In genomic region chr2:236237468-236238190, GRCh38 we compare ENCODE assay signal across 21 cellular contexts. TPM values are rescaled to one million over a fixed set of nuclear protein-coding genes. Genes with fewer than 3 reads are reported as not detected.
DNase-seq lines count a peak whose midpoint lies in the region; ATAC-seq and TF ChIP-seq lines count a peak whose summit lies in the region.
"Had no signal": no experiment of that assay in that cellular context is flagged by ENCODE, and none has a peak within 500 bp of the region (broad histone marks: within the 10 kb centered on the region; RNA-seq: fewer than 3 reads in every experiment).

No MANE protein-coding gene starts in this region.

- H3K27ac Mint-ChIP-seq in neural progenitor cell = no peak overlapping the region
- H3K27ac Mint-ChIP-seq: B cell had no signal

- peaks cover 12% of the 10 kb centered on the region for H3K9me3 Mint-ChIP-seq in neural progenitor cell

- H3K4me3 ChIP-seq in HUES6 (ENCODE audit: low read depth, low read length) (peak overlapping the region; percentile 46), neural progenitor cell (no peak overlapping the region)
- H3K4me3 ChIP-seq: lung, skin epidermis had no signal

- no peak overlapping the region for H3K9ac ChIP-seq in HUES6 (ENCODE audit: low read length)
- H3K9ac ChIP-seq in neural progenitor cell = no peak overlapping the region

- H3K27me3 ChIP-seq in HUES6 (ENCODE audit: control insufficient read depth, insufficient read depth, low read length) = peaks cover 64% of the 10 kb centered on the region
- peaks cover 66% of the 10 kb centered on the region for H3K27me3 ChIP-seq in neural progenitor cell

- peaks cover 20% of the 10 kb centered on the region for H3K4me1 Mint-ChIP-seq in neural progenitor cell

- H3K27me3 Mint-ChIP-seq in neural progenitor cell (ENCODE audit: insufficient read depth, low read depth) = peaks cover 22% of the 10 kb centered on the region

- no peak for TF ChIP-seq CTCF in neural progenitor cell (IDR thresholded peaks at IDR 0.05)
- no peak for TF ChIP-seq CTCF in omental fat pad (IDR thresholded peaks at IDR 0.05)
- TF ChIP-seq CTCF in GM13977 (IDR thresholded peaks at IDR 0.05; ENCODE audit: extremely low read depth, insufficient read depth, missing control alignments) = no peak

- peaks cover 5% of the 10 kb centered on the region; the same call in 1 of the 2 replicates for H3K9me3 ChIP-seq in HUES6 (ENCODE audit: control insufficient read depth, insufficient read depth, low read depth, low read length)
- peaks cover 2% of the 10 kb centered on the region for H3K9me3 ChIP-seq in neural progenitor cell (ENCODE audit: low read depth)

- intact Hi-C loops in left ventricle myocardium superior (cut with micrococcal nuclease) = no loop called here

- peaks cover 5% of the 10 kb centered on the region for H3K36me3 Mint-ChIP-seq in neural progenitor cell

- H3K4me3 Mint-ChIP-seq in neural progenitor cell = peak overlapping the region; percentile 73
- H3K4me3 Mint-ChIP-seq: B cell had no signal

- peak; percentile 8 for ATAC-seq in left ventricle myocardium superior
- no peak for ATAC-seq in omental fat pad (ENCODE audit: low FRiP score)

- H3K27ac ChIP-seq in HUES6 (ENCODE audit: low read depth, low read length) (no peak overlapping the region), neural progenitor cell (no peak overlapping the region)
- H3K27ac ChIP-seq: skin epidermis had no signal

- no peaks in the 10 kb centered on the region for H3K36me3 ChIP-seq in HUES6 (ENCODE audit: control insufficient read depth, insufficient read depth, low read length)
- H3K36me3 ChIP-seq in neural progenitor cell = no peaks in the 10 kb centered on the region

- peaks cover 13% of the 10 kb centered on the region for H3F3A ChIP-seq in neural progenitor cell (ENCODE audit: low read depth)

- no peak overlapping the region for H2AFZ ChIP-seq in neural progenitor cell (replicated peaks)

- in situ Hi-C loops in GM13977 (cut with MboI; ENCODE audit: low pct_unique_long_range_greater_than_20kb, low sequenced_read_pairs, unreplicated experiment) = no loop called here

- no peaks in the 10 kb centered on the region for H3K79me2 ChIP-seq in neural progenitor cell (ENCODE audit: low read depth)

- peak overlapping the region; percentile 64 for H3K4me2 ChIP-seq in neural progenitor cell

- H4K20me1 ChIP-seq in neural progenitor cell (ENCODE audit: low read depth) = no peaks in the 10 kb centered on the region

- H3K4me1 ChIP-seq in HUES6 (ENCODE audit: control insufficient read depth, insufficient read depth, low read length) (peaks cover 30% of the 10 kb centered on the region), neural progenitor cell (peaks cover 9% of the 10 kb centered on the region)

- DNase-seq in AG08396 (ENCODE audit: low spot score) (peak; percentile 43), left ventricle myocardium superior (peak; percentile 49), neural progenitor cell (ENCODE audit: low spot score) (peak; percentile 54), omental fat pad (ENCODE audit: low spot score) (no peak), dedifferentiated amniotic fluid mesenchymal stem cell (ENCODE audit: extremely low spot score) (no peak), GM13977 (ENCODE audit: low spot score) (no peak), Kasumi-1 (lab: John Stamatoyannopoulos, UW) (no peak)
- DNase-seq: activated CD4-positive, alpha-beta T cell treated with anti-CD3 and anti-CD28 coated beads for 1 hour; activated CD8-positive, alpha-beta memory T cell treated with anti-CD3 and anti-CD28 coated beads, Interleukin-2, amount 50 U/mL, for 4 hours; activated naive CD4-positive, alpha-beta T cell treated with Interleukin-2 at 50 U/mL for 16 hours; caudate nucleus; DMS79 treated with DMSO at 0.1 percent for 48 hours; hippocampal formation; NCI-H2029; RPMI8226; T-helper 2 cell had no signal

RNA-seq across cellular contexts. Expression of gene ASB18, which starts 26.6 kb away (rescaled TPM):
- total RNA-seq in left ventricle myocardium superior (3.8 TPM), neural progenitor cell (ENCODE audit: low replicate concordance) (not detected in 2 replicates), omental fat pad (not detected)
- total RNA-seq: B cell, LHCN-M2, lung had no signal

Comparison
In these comparisons a context has a peak if more than half of its experiments do, and no peak if none do; other contexts are left out.
1. DNase-seq: peak in AG08396 (single experiment), left ventricle myocardium superior (single experiment) and neural progenitor cell (single experiment); none in omental fat pad (single experiment), dedifferentiated amniotic fluid mesenchymal stem cell (single experiment), GM13977 (single experiment) and Kasumi-1 (0 of 2).